In genomic region chr7:128932862-128933821, GRCh38 we compare ENCODE assay signal across 1 cellular context.
TF ChIP-seq lines count a peak whose summit lies in the region.

No MANE protein-coding gene starts in this region.

TF ChIP-seq in K562, 482 proteins besides CTCF, POLR2A, EP300 and RAD21 (continued from another document):
- TF ChIP-seq TFAP4 (CRISPR knock-in tag; IDR thresholded peaks at IDR 0.05; ENCODE audit: borderline replicate concordance): no peak
- no peak for TF ChIP-seq ZNF445 (CRISPR knock-in tag; IDR thresholded peaks at IDR 0.05; ENCODE audit: low read depth)
- TF ChIP-seq RAD51 (IDR thresholded peaks at IDR 0.05; ENCODE audit: borderline replicate concordance, low read depth): 0 out of 2 replicates have a peak, but pooled peaks have one; percentile 21
- TF ChIP-seq ZNF79 (CRISPR knock-in tag; IDR thresholded peaks at IDR 0.05; ENCODE audit: low read depth): no peak
- peak; percentile 80 for TF ChIP-seq MAFF (IDR thresholded peaks at IDR 0.05; ENCODE audit: low read length)
- TF ChIP-seq HLTF (IDR thresholded peaks at IDR 0.05): no peak
- no peak for TF ChIP-seq POLR2G (IDR thresholded peaks at IDR 0.05; ENCODE audit: low read depth, low read length)
- no peak for TF ChIP-seq ZNF41 (CRISPR knock-in tag; conservative IDR thresholded peaks at IDR 0.05)
- TF ChIP-seq MAFG (tag; conservative IDR thresholded peaks at IDR 0.05): peak; percentile 77
- no peak for TF ChIP-seq BRD9 (IDR thresholded peaks at IDR 0.05; ENCODE audit: low read depth, partially characterized antibody)
- peak in 1 of 2 experiments; percentile 28; a peak in 1 of 4 replicates for TF ChIP-seq NRF1 (conservative IDR thresholded peaks at IDR 0.05 in 1 of 2, IDR thresholded peaks at IDR 0.05 in 1 of 2)
- peak; percentile 40; the same call in 1 of the 2 replicates for TF ChIP-seq L3MBTL2 (IDR thresholded peaks at IDR 0.05)
- no peak for TF ChIP-seq ZNF695 (CRISPR knock-in tag; IDR thresholded peaks at IDR 0.05)
- TF ChIP-seq KLF16 (IDR thresholded peaks at IDR 0.05): no peak
- TF ChIP-seq POLR2B (IDR thresholded peaks at IDR 0.05; ENCODE audit: low read depth, partially characterized antibody): no peak
- no peak for TF ChIP-seq PML (IDR thresholded peaks at IDR 0.05; ENCODE audit: low read length)
- TF ChIP-seq NONO (IDR thresholded peaks at IDR 0.05; ENCODE audit: low read depth in 2 of 2, low read length in 1 of 2): no peak
- TF ChIP-seq COPS2 (conservative IDR thresholded peaks at IDR 0.05): no peak
- no peak for TF ChIP-seq ZNF224 (CRISPR knock-in tag; IDR thresholded peaks at IDR 0.05)
- TF ChIP-seq IFI16 (CRISPR knock-in tag; IDR thresholded peaks at IDR 0.05): no peak
- no peak for TF ChIP-seq CEBPG (CRISPR knock-in tag; IDR thresholded peaks at IDR 0.05)
- no peak for TF ChIP-seq CEBPG (tag; conservative IDR thresholded peaks at IDR 0.05 in 1 of 2, IDR thresholded peaks at IDR 0.05 in 1 of 2)
- TF ChIP-seq C11orf30 (IDR thresholded peaks at IDR 0.05; ENCODE audit: low read depth): peak; percentile 89
- TF ChIP-seq ZNF764 (CRISPR knock-in tag; IDR thresholded peaks at IDR 0.05; ENCODE audit: low read depth): no peak
- TF ChIP-seq MEIS2 (IDR thresholded peaks at IDR 0.05; ENCODE audit: partially characterized antibody): no peak
- TF ChIP-seq MYC (IDR thresholded peaks at IDR 0.05; ENCODE audit: low read depth, low read length): 0 out of 2 replicates have a peak, but pooled peaks have one; percentile 20
- TF ChIP-seq MYC (CRISPR knock-in tag; IDR thresholded peaks at IDR 0.05; ENCODE audit: borderline replicate concordance, low read depth): no peak
- peak; percentile 94 for TF ChIP-seq ZNF316 (IDR thresholded peaks at IDR 0.05)
- no peak for TF ChIP-seq CREM (IDR thresholded peaks at IDR 0.05; ENCODE audit: low read depth)
- peak; percentile 72; the same call in 1 of the 2 replicates for TF ChIP-seq SPI1 (IDR thresholded peaks at IDR 0.05; ENCODE audit: borderline replicate concordance, low read depth, low read length)
- TF ChIP-seq TRIM28 (IDR thresholded peaks at IDR 0.05): no peak
- TF ChIP-seq USF1 (CRISPR knock-in tag; IDR thresholded peaks at IDR 0.05): peak; percentile 46; the same call in 1 of the 2 replicates
- peak; percentile 43 for TF ChIP-seq USF2 (CRISPR knock-in tag; IDR thresholded peaks at IDR 0.05)
- TF ChIP-seq PRDM10 (IDR thresholded peaks at IDR 0.05; ENCODE audit: partially characterized antibody): no peak
- TF ChIP-seq STAT6 (CRISPR knock-in tag; IDR thresholded peaks at IDR 0.05): no peak
- TF ChIP-seq MAFK (IDR thresholded peaks at IDR 0.05; ENCODE audit: low read length): peak; percentile 88
- TF ChIP-seq DDX20 (tag; IDR thresholded peaks at IDR 0.05; ENCODE audit: low read depth): no peak
- no peak for TF ChIP-seq NFE2 (IDR thresholded peaks at IDR 0.05; ENCODE audit: low read depth)
